In genomic region chr10:22374489-22375126, GRCh38 we compare ENCODE assay signal across 12 cellular contexts.
"Had no signal": no experiment of that assay in that cellular context is flagged by ENCODE, and none has a peak within 500 bp of the region (broad histone marks: within the 10 kb centered on the region; RNA-seq: fewer than 3 reads in every experiment).

No MANE protein-coding gene starts in this region.

- DNase-seq: activated CD4-positive, alpha-beta T cell treated with anti-CD3 and anti-CD28 coated beads for 4 hours; activated naive CD4-positive, alpha-beta T cell; foreskin fibroblast; glutamatergic neuron; immature natural killer cell; lower lobe of right lung; stimulated activated CD4-positive, alpha-beta T cell treated with anti-CD3 and anti-CD28 coated beads, Interleukin-4, amount 100 ng/mL, for 4 hours; tibial artery; WERI-Rb-1 had no signal

- H3K27ac Mint-ChIP-seq: activated T-helper 1 cell treated with anti-CD3 and anti-CD28 coated beads, Interleukin-12 subunit alpha, Interleukin-12 subunit beta, Interleukin-2, Interleukin-4 antibody, amounts not matched to agents 30 ng/mL and 10 ng/mL and 1 ng/mL, durations not matched to agents 14 hours and 24 hours and 36 hours; immature natural killer cell; mesothelial cell of epicardium; neural progenitor cell had no signal

- H3K9me3 Mint-ChIP-seq: activated T-helper 1 cell treated with anti-CD3 and anti-CD28 coated beads, Interleukin-12 subunit alpha, Interleukin-12 subunit beta, Interleukin-2, Interleukin-4 antibody, amounts not matched to agents 30 ng/mL and 10 ng/mL and 1 ng/mL, durations not matched to agents 14 hours and 24 hours and 36 hours; mesothelial cell of epicardium; neural progenitor cell had no signal

- H3K4me3 Mint-ChIP-seq: activated T-helper 1 cell treated with anti-CD3 and anti-CD28 coated beads, Interleukin-12 subunit alpha, Interleukin-12 subunit beta, Interleukin-2, Interleukin-4 antibody, amounts not matched to agents 30 ng/mL and 10 ng/mL and 1 ng/mL, durations not matched to agents 14 hours and 24 hours and 36 hours; immature natural killer cell; mesothelial cell of epicardium; neural progenitor cell had no signal

- H3K36me3 Mint-ChIP-seq: immature natural killer cell, mesothelial cell of epicardium, neural progenitor cell had no signal

- H3K4me1 Mint-ChIP-seq: immature natural killer cell had no signal

- ATAC-seq: lower lobe of right lung had no signal
